8 cellular contexts compared by ENCODE assay signal in the genomic region with DNA sequence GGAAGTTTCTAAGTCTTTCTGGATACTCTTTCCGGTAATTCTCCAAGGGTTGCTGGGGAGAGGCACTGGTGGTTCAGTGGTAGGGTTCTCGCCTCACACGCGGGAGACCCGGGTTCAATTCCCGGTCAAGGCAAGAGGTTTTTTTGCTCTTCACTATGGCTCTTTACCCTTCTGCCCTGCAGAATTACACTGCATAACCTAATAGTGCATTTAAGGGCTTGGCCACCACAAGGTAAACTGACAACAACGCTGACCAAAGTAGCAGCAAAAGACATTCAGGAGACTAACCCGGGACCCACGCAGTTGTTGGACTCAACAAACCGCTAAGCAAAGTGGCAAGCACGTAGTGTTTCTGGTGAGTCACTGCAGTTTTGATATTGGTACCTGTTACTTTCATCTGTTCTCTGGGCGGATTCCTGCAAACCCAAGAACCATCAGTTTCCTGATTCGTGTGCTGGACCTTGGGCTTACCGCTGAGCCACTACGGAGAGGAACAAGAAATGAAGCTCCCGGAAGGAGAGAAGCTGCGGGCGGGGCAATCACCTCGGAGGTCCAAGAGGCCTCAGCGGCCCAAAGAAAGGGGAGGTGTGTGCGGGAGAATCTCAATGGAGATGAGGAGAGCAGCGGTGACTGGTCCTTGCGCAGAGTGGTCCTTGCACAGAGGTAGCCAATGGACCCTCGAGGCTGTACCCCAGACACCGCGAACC.
DNase-seq lines count a peak whose midpoint lies in the region; ATAC-seq, FAIRE-seq and TF ChIP-seq lines count a peak whose summit lies in the region.
"Not testable (repeated sequence)": the region's sequence is repeated elsewhere in the genome, so short reads cannot be mapped to it uniquely, and the experiment has no call there.

No MANE protein-coding gene starts in this region.

- not testable (repeated sequence) for H3K9ac ChIP-seq in endothelial cell of umbilical vein (replicated peaks; ENCODE audit: extremely low read depth, insufficient read depth, low read length)

- POLR2A ChIA-PET in activated CD4-positive, alpha-beta T cell treated with anti-CD3 and anti-CD28 coated beads for 36 hours (lab: Charles Lee); endothelial cell of umbilical vein (lab: Charles Lee): not testable (repeated sequence)

- not testable (repeated sequence) for H2AFZ ChIP-seq in endothelial cell of umbilical vein (ENCODE audit: low read depth, low read length)

- WGBS in aorta, 2 donors = 0 to 3% methylated on average over 2 to 4 of the region's 26 CpGs

- not testable (repeated sequence) for H3K4me2 ChIP-seq in endothelial cell of umbilical vein (ENCODE audit: insufficient read depth, low read length)

- H3K4me1 Mint-ChIP-seq in activated CD4-positive, alpha-beta T cell treated with anti-CD3 and anti-CD28 coated beads for 36 hours; memory B cell: not testable (repeated sequence)

- not testable (repeated sequence) for H3K9me3 ChIP-seq in endothelial cell of umbilical vein (replicated peaks; ENCODE audit: control insufficient read depth, insufficient read depth, low read length); aorta (ENCODE audit: control insufficient read depth, low read length)

- not testable (repeated sequence) for H3K27ac ChIP-seq in endothelial cell of umbilical vein (ENCODE audit: insufficient read depth, low read depth, low read length); aorta (ENCODE audit: low read depth in 1 of 2, low read length in 2 of 2)

- not testable (repeated sequence) for H3K4me3 ChIP-seq in endothelial cell of umbilical vein (replicated peaks in 1 of 3; ENCODE audit: insufficient read depth in 1 of 3, low read depth in 1 of 3, low read length in 3 of 3); aorta (ENCODE audit: low read length in 2 of 2)

- peak; percentile 66 for ATAC-seq in GM18517 (IDR thresholded peaks at IDR 0.05; ENCODE audit: unreplicated experiment)
- ATAC-seq in GM21381 (IDR thresholded peaks at IDR 0.05; ENCODE audit: unreplicated experiment) = peak; percentile 78
- ATAC-seq in HG02798 (IDR thresholded peaks at IDR 0.05; ENCODE audit: poor library complexity, unreplicated experiment) = peak; percentile 69
- peak; percentile 55 for ATAC-seq in HG03442 (IDR thresholded peaks at IDR 0.05; ENCODE audit: unreplicated experiment)
- ATAC-seq in activated CD4-positive, alpha-beta T cell treated with anti-CD3 and anti-CD28 coated beads for 36 hours = peak; percentile 78
- ATAC-seq in memory B cell (ENCODE audit: low read depth) = peak; percentile 35
- peak; percentile 83 for ATAC-seq in aorta (ENCODE audit: low FRiP score)

- not testable (repeated sequence) for TF ChIP-seq CTCF in endothelial cell of umbilical vein (IDR thresholded peaks at IDR 0.05; ENCODE audit: extremely low read depth in 1 of 2, insufficient read depth in 1 of 2, low read depth in 1 of 2, low read length in 2 of 2)

- H3K27ac Mint-ChIP-seq in activated CD4-positive, alpha-beta T cell treated with anti-CD3 and anti-CD28 coated beads for 36 hours; memory B cell: not testable (repeated sequence)

- not testable (repeated sequence) for H3K36me3 ChIP-seq in endothelial cell of umbilical vein (ENCODE audit: control insufficient read depth in 2 of 2, extremely low read depth in 1 of 2, insufficient read depth in 2 of 2, low read length in 2 of 2); aorta (ENCODE audit: control insufficient read depth in 1 of 2, insufficient read depth in 2 of 2, low read length in 1 of 2)

- not testable (repeated sequence) for H3K9me1 ChIP-seq in endothelial cell of umbilical vein (replicated peaks; ENCODE audit: control insufficient read depth, extremely low read depth, insufficient read depth, low read length)

- not testable (repeated sequence) for H3K9me3 Mint-ChIP-seq in activated CD4-positive, alpha-beta T cell treated with anti-CD3 and anti-CD28 coated beads for 36 hours (ENCODE audit: low read depth); memory B cell

- not testable (repeated sequence) for H3K27me3 Mint-ChIP-seq in activated CD4-positive, alpha-beta T cell treated with anti-CD3 and anti-CD28 coated beads for 36 hours; memory B cell

- FAIRE-seq in endothelial cell of umbilical vein (lab: Jason Lieb, UNC) = not testable (repeated sequence)

- not testable (repeated sequence) for H3K79me2 ChIP-seq in endothelial cell of umbilical vein (ENCODE audit: control insufficient read depth, insufficient read depth, low read length)

- not testable (repeated sequence) for H3K36me3 Mint-ChIP-seq in activated CD4-positive, alpha-beta T cell treated with anti-CD3 and anti-CD28 coated beads for 36 hours (ENCODE audit: low read depth); memory B cell

- TSS peak; percentile 100 for BruUV-seq in endothelial cell of umbilical vein (replicated peaks; lab: Mats Ljungman, UMichigan)

- dilution Hi-C loops in endothelial cell of umbilical vein (cut with MboI; ENCODE audit: extremely low pct_ligation_motif_present, low sequenced_read_pairs) = not testable (repeated sequence)

- TF ChIP-seq POLR2A in endothelial cell of umbilical vein (IDR thresholded peaks at IDR 0.05; ENCODE audit: low read depth, low read length) = not testable (repeated sequence)

- not testable (repeated sequence) for H3K4me1 ChIP-seq in endothelial cell of umbilical vein (ENCODE audit: control insufficient read depth, extremely low read depth, insufficient read depth, low read length); aorta (ENCODE audit: control insufficient read depth in 1 of 2, insufficient read depth in 2 of 2, low read length in 2 of 2)

- not testable (repeated sequence) for H3K27me3 ChIP-seq in endothelial cell of umbilical vein (ENCODE audit: control insufficient read depth in 2 of 2, insufficient read depth in 2 of 2, low read length in 2 of 2); aorta (ENCODE audit: control insufficient read depth in 1 of 2, insufficient read depth in 2 of 2, low read length in 1 of 2)

- not testable (repeated sequence) for H3K4me3 Mint-ChIP-seq in activated CD4-positive, alpha-beta T cell treated with anti-CD3 and anti-CD28 coated beads for 36 hours; memory B cell

- CTCF ChIA-PET in activated CD4-positive, alpha-beta T cell treated with anti-CD3 and anti-CD28 coated beads for 36 hours (lab: Charles Lee); endothelial cell of umbilical vein (lab: Charles Lee): not testable (repeated sequence)

- H4K20me1 ChIP-seq in endothelial cell of umbilical vein (replicated peaks; ENCODE audit: control insufficient read depth, extremely low read depth, insufficient read depth, low read length) = not testable (repeated sequence)

- DNase-seq in activated CD4-positive, alpha-beta T cell treated with anti-CD3 and anti-CD28 coated beads for 36 hours; endothelial cell of umbilical vein (ENCODE audit: low read depth, low spot score); memory B cell (ENCODE audit: low spot score in 2 of 2); aorta: not testable (repeated sequence)

- intact Hi-C loops in activated CD4-positive, alpha-beta T cell treated with anti-CD3 and anti-CD28 coated beads for 36 hours (cut with DNase I, micrococcal nuclease); endothelial cell of umbilical vein (cut with micrococcal nuclease); aorta (cut with DNase I): not testable (repeated sequence)
